Comparison of ENCODE assay signal across 17 cellular contexts in genomic region chr15:64847876-64848716, GRCh38. TPM values are rescaled to one million over a fixed set of nuclear protein-coding genes. Genes with fewer than 3 reads are reported as not detected.
DNase-seq lines count a peak whose midpoint lies in the region; ATAC-seq and TF ChIP-seq lines count a peak whose summit lies in the region.
"Had no signal": no experiment of that assay in that cellular context is flagged by ENCODE, and none has a peak within 500 bp of the region (broad histone marks: within the 10 kb centered on the region; RNA-seq: fewer than 3 reads in every experiment).

No MANE protein-coding gene starts in this region.

- peaks cover 4% of the 10 kb centered on the region for H4K20me1 ChIP-seq in fibroblast of lung (ENCODE audit: control insufficient read depth, extremely low read depth, insufficient read depth, low read length)

- H3K4me2 ChIP-seq in fibroblast of lung (ENCODE audit: extremely low read depth, insufficient read depth, low read length): no peak overlapping the region

- WGBS in sigmoid colon, 2 donors: 85 to 91% methylated on average over 8 of the region's 8 CpGs

- no peak for TF ChIP-seq CTCF in CD8-positive, alpha-beta T cell (IDR thresholded peaks at IDR 0.05)
- TF ChIP-seq CTCF in fibroblast of lung (conservative IDR thresholded peaks at IDR 0.05 in 1 of 2, IDR thresholded peaks at IDR 0.05 in 1 of 2; ENCODE audit: low read depth in 1 of 2, low read length in 2 of 2) (no peak), sigmoid colon (IDR thresholded peaks at IDR 0.05) (no peak)

- no peaks in the 10 kb centered on the region for H3K27me3 Mint-ChIP-seq in CD8-positive, alpha-beta T cell (ENCODE audit: low read depth)
- H3K27me3 Mint-ChIP-seq in T-helper 2 cell treated with Interferon-gamma antibody and Interleukin-4, amounts not matched to agents 5 μg/mL and 100 μg/mL, for 36 hours (ENCODE audit: low read depth): no peaks in the 10 kb centered on the region

- no peak for TF ChIP-seq EP300 in sigmoid colon (IDR thresholded peaks at IDR 0.05)

- H3K36me3 Mint-ChIP-seq in CD8-positive, alpha-beta T cell: peaks cover 49% of the 10 kb centered on the region
- peaks cover 43% of the 10 kb centered on the region for H3K36me3 Mint-ChIP-seq in T-helper 2 cell treated with Interferon-gamma antibody and Interleukin-4, amounts not matched to agents 5 μg/mL and 100 μg/mL, for 36 hours (ENCODE audit: low read depth)

- DNase-seq in CD8-positive, alpha-beta T cell: no peak
- peak; percentile 47 for DNase-seq in LHCN-M2 (ENCODE audit: low read depth)
- no peak for DNase-seq in fibroblast of lung (ENCODE audit: low read depth in 2 of 2)
- DNase-seq in sigmoid colon: peak; percentile 53
- DNase-seq in T-helper 2 cell treated with Interferon-gamma antibody and Interleukin-4, amounts not matched to agents 5 μg/mL and 100 μg/mL, for 36 hours (ENCODE audit: low spot score): no peak
- DNase-seq in retina: no peak
- DNase-seq: COR-L47; foreskin keratinocyte; NCI-H1092 treated with DMSO at 0.1 percent for 48 hours; stimulated activated CD4-positive, alpha-beta T cell treated with anti-CD3 and anti-CD28 coated beads, Interleukin-4, amount 100 ng/mL, for 4 hours; stimulated activated naive CD4-positive, alpha-beta T cell had no signal

- CTCF ChIA-PET in CD8-positive, alpha-beta T cell (lab: Charles Lee): interaction anchor here (0.6 to 1.9 kb wide), 3 partner anchors 12 to 38 kb away, joined by 3 to 8 read pairs (median 5); no protein-coding TSS in a partner anchor

- peaks cover 38% of the 10 kb centered on the region for H3K4me1 ChIP-seq in CD8-positive, alpha-beta T cell (ENCODE audit: insufficient read depth, low read length)
- H3K4me1 ChIP-seq in fibroblast of lung (ENCODE audit: control insufficient read depth, extremely low read depth, insufficient read depth, low read length) (peaks cover 37% of the 10 kb centered on the region), sigmoid colon (peaks cover 0 to 93% (median 83%) of the 10 kb centered on the region in 4 donors)

- H3K27ac ChIP-seq in CD8-positive, alpha-beta T cell (ENCODE audit: low read depth, low read length): no peak overlapping the region
- H3K27ac ChIP-seq in fibroblast of lung (ENCODE audit: insufficient read depth, low read length) (peak overlapping the region; percentile 57), sigmoid colon (peak overlapping the region; percentile 92 to 99 (median 98))
- H3K27ac ChIP-seq: foreskin keratinocyte, SK-N-MC, VCaP had no signal

- H3K4me1 Mint-ChIP-seq in CD8-positive, alpha-beta T cell (ENCODE audit: low read depth): peaks cover 62% of the 10 kb centered on the region
- peaks cover 39% of the 10 kb centered on the region for H3K4me1 Mint-ChIP-seq in T-helper 2 cell treated with Interferon-gamma antibody and Interleukin-4, amounts not matched to agents 5 μg/mL and 100 μg/mL, for 36 hours (ENCODE audit: low read depth)

- H3K27ac Mint-ChIP-seq in CD8-positive, alpha-beta T cell: peak overlapping the region; percentile 71
- H3K27ac Mint-ChIP-seq in T-helper 2 cell treated with Interferon-gamma antibody and Interleukin-4, amounts not matched to agents 5 μg/mL and 100 μg/mL, for 36 hours: no peak overlapping the region

- H3K9ac ChIP-seq in fibroblast of lung (ENCODE audit: insufficient read depth, low read length): no peak overlapping the region

- no peaks in the 10 kb centered on the region for H3K9me3 ChIP-seq in CD8-positive, alpha-beta T cell (ENCODE audit: low read length)
- H3K9me3 ChIP-seq in fibroblast of lung (ENCODE audit: control insufficient read depth, insufficient read depth, low read depth, low read length) (no peaks in the 10 kb centered on the region), sigmoid colon (no peaks in the 10 kb centered on the region)

- no peaks in the 10 kb centered on the region for H3K27me3 ChIP-seq in CD8-positive, alpha-beta T cell (ENCODE audit: insufficient read depth, low read length)
- no peaks in the 10 kb centered on the region for H3K27me3 ChIP-seq in fibroblast of lung (ENCODE audit: control insufficient read depth, insufficient read depth, low read length)
- H3K27me3 ChIP-seq in sigmoid colon: no peaks in the 10 kb centered on the region
- H3K27me3 ChIP-seq: foreskin keratinocyte had no signal

- no peak for TF ChIP-seq POLR2A in sigmoid colon (IDR thresholded peaks at IDR 0.05)

- no peak overlapping the region for H2AFZ ChIP-seq in fibroblast of lung (ENCODE audit: low read length)

- H3K9me3 Mint-ChIP-seq in CD8-positive, alpha-beta T cell: no peaks in the 10 kb centered on the region
- H3K9me3 Mint-ChIP-seq in T-helper 2 cell treated with Interferon-gamma antibody and Interleukin-4, amounts not matched to agents 5 μg/mL and 100 μg/mL, for 36 hours: no peaks in the 10 kb centered on the region

- no peaks in the 10 kb centered on the region for H3K36me3 ChIP-seq in CD8-positive, alpha-beta T cell (ENCODE audit: insufficient read depth, low read length)
- H3K36me3 ChIP-seq in fibroblast of lung (ENCODE audit: control insufficient read depth, insufficient read depth, low read length) (peaks cover 12% of the 10 kb centered on the region), sigmoid colon (peaks cover 0 to 29% (median 10%) of the 10 kb centered on the region in 4 donors)

- H3K79me2 ChIP-seq in fibroblast of lung (ENCODE audit: control insufficient read depth, insufficient read depth, low read length): peaks cover 72% of the 10 kb centered on the region

- H3K4me3 Mint-ChIP-seq in CD8-positive, alpha-beta T cell: no peak overlapping the region
- no peak overlapping the region for H3K4me3 Mint-ChIP-seq in T-helper 2 cell treated with Interferon-gamma antibody and Interleukin-4, amounts not matched to agents 5 μg/mL and 100 μg/mL, for 36 hours

- no peak overlapping the region for H3K4me3 ChIP-seq in CD8-positive, alpha-beta T cell (ENCODE audit: low read depth, low read length)
- H3K4me3 ChIP-seq in fibroblast of lung (replicated peaks in 1 of 4; ENCODE audit: control extremely low read depth in 1 of 4, insufficient read depth in 1 of 4, low read depth in 3 of 4, low read length in 4 of 4) (peak overlapping the region in 1 of 4 experiments; percentile 38), sigmoid colon (no peak overlapping the region)
- H3K4me3 ChIP-seq: SK-N-MC had no signal

- no peak for ATAC-seq in CD8-positive, alpha-beta T cell
- ATAC-seq in esophagus mucosa: no peak
- no peak for ATAC-seq in HG02938 (IDR thresholded peaks at IDR 0.05; ENCODE audit: unreplicated experiment)
- ATAC-seq: HCT116, right cardiac atrium had no signal

- POLR2A ChIA-PET in CD8-positive, alpha-beta T cell (lab: Charles Lee): interaction anchor here (1.4 kb wide), 1 partner anchor 46 kb away, joined by 3 read pairs; no protein-coding TSS in a partner anchor

- intact Hi-C loops in CD8-positive, alpha-beta T cell (cut with DNase I, micrococcal nuclease): no loop called here
- intact Hi-C loops in sigmoid colon (cut with DNase I): loop anchor here (5.0 kb wide), 1 partner anchor 59 kb away; no protein-coding TSS in a partner anchor

RNA-seq across cellular contexts. Expression of gene PLEKHO2, which starts 6.4 kb away (rescaled TPM):
- 1 to 10 TPM; 7.9 to 8.2 TPM for total RNA-seq in CD8-positive, alpha-beta T cell
- total RNA-seq in LHCN-M2 (2014; rRNA removed): 26.7 and 33.8 TPM in 2 replicates
- polyA plus RNA-seq in LHCN-M2 (2012): 33.0 TPM
- total RNA-seq in fibroblast of lung: 70.1 and 163 TPM in 2 replicates
- polyA plus RNA-seq in fibroblast of lung: 39.2 and 78.6 TPM in 2 replicates
- polyA plus RNA-seq in fibroblast of lung (2012): 50.1 and 100 TPM in 2 replicates
- polyA minus RNA-seq in fibroblast of lung (ENCODE audit: low replicate concordance): 85.7 and 150 TPM in 2 replicates
- 10 to 100 TPM; 20.1 to 43.4 (median 23.0) TPM for total RNA-seq in sigmoid colon
- polyA plus RNA-seq in sigmoid colon: 10 to 100 TPM; 11.4 to 17.9 (median 12.7) TPM
- 3.9 TPM for total RNA-seq in esophagus mucosa

RNA-seq across cellular contexts. Expression of gene PIF1, which starts 22.6 kb away (rescaled TPM):
- under 1 TPM; 0.50 to 0.76 TPM for total RNA-seq in CD8-positive, alpha-beta T cell
- 26.4 and 43.9 TPM in 2 replicates for total RNA-seq in LHCN-M2 (2014; rRNA removed)
- 6.8 TPM for polyA plus RNA-seq in LHCN-M2 (2012)
- total RNA-seq in fibroblast of lung: 3.1 and 9.4 TPM in 2 replicates
- polyA plus RNA-seq in fibroblast of lung: 5.1 and 5.2 TPM in 2 replicates
- 5.1 and 6.2 TPM in 2 replicates for polyA plus RNA-seq in fibroblast of lung (2012)
- polyA minus RNA-seq in fibroblast of lung (ENCODE audit: low replicate concordance): 5.8 and 16.8 TPM in 2 replicates
- 1 to 10 TPM; 1.2 to 6.9 (median 2.5) TPM for total RNA-seq in sigmoid colon
- 10 to 100 TPM in 1 of 3 donors, 1 to 10 TPM in 1, under 1 TPM in 1; 0.69 to 12.9 (median 2.4) TPM for polyA plus RNA-seq in sigmoid colon
- 6.3 TPM for total RNA-seq in esophagus mucosa

Comparison
In these comparisons a context has a peak if more than half of its experiments do, and no peak if none do; other contexts are left out.
1. DNase-seq: peak in LHCN-M2 (single experiment) and sigmoid colon (single experiment); none in CD8-positive, alpha-beta T cell (0 of 7), fibroblast of lung (0 of 2), T-helper 2 cell treated with Interferon-gamma antibody and Interleukin-4, amounts not matched to agents 5 μg/mL and 100 μg/mL, for 36 hours (single experiment) and retina (single experiment).